ENCODE assay signal across 8 cellular contexts in the genomic region with DNA sequence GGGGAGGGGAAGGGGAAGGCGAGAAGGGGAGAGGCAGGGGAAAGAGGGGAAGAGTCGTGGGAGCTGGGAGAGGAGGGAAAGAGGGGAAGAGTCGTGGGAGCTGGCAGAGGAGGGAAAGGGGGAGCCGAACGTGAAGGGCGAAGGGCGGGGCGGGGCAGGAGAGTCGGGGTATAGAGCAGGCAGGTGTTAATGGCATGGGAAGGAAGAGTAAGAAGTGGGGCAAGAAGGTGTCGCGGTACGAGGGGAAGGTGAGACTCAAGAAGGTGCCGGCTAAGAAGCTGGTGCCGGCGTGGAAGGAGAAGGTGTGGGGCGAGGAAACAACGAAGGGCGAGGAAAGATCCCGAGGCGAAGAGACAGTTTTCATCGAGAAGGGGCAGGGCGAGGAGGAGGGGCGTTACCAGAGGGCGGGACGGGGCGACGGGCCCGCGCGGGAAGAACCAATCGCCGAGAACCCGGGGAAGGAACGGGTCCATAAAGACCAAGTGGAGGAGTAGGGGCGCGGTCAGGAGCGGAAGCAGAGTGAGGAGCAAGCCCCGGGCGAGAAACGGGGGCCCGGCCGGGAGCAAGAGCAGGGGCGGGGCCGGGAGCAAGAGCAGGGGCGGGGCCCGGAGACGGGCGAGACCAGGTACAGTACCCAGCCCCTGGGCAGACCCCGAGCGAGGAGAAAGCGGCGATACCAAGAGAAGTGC. TPM values are rescaled to one million over a fixed set of nuclear protein-coding genes. Genes with fewer than 3 reads are reported as not detected.
DNase-seq lines count a peak whose midpoint lies in the region; ATAC-seq and TF ChIP-seq lines count a peak whose summit lies in the region.

No MANE protein-coding gene starts in this region.

- peak overlapping the region; percentile 77 for H3K9ac ChIP-seq in MM.1S (ENCODE audit: low read length)

- H3K4me1 ChIP-seq in HAP-1, result peaks cover 25% of the 10 kb centered on the region
- no peaks in the 10 kb centered on the region; the same call in 1 of the 2 replicates for H3K4me1 ChIP-seq in MM.1S (ENCODE audit: low read length)

- peak overlapping the region; percentile 98 for H2AFZ ChIP-seq in MM.1S (ENCODE audit: low read length)

- H3K36me3 ChIP-seq in HAP-1 (replicated peaks) (peaks cover 5% of the 10 kb centered on the region), MM.1S (replicated peaks; ENCODE audit: insufficient read depth, low read length) (no peaks in the 10 kb centered on the region)

- peak overlapping the region; percentile 91 for H3K27ac Mint-ChIP-seq in neural crest cell (ENCODE audit: unreplicated experiment)
- H3K27ac Mint-ChIP-seq in stimulated activated naive CD8-positive, alpha-beta T cell treated with anti-CD3 and anti-CD28 coated beads, Interleukin-15, amount 100 ng/mL, for 72 hours, result peak overlapping the region; percentile 77 to 98

- no peaks in the 10 kb centered on the region for H3K36me3 Mint-ChIP-seq in neural crest cell (ENCODE audit: low read depth)

- in situ Hi-C loops in G401 (cut with HindIII; ENCODE audit: low sequenced_read_pairs), result no loop called here
- in situ Hi-C loops in HAP-1 (cut with MboI; ENCODE audit: low sequenced_read_pairs), result loop anchor here (10.0 kb wide), 1 partner anchor 441 kb away; no protein-coding TSS in a partner anchor

- peaks cover 13% of the 10 kb centered on the region for H3F3A ChIP-seq in MM.1S (ENCODE audit: insufficient read depth, low read length)

- TF ChIP-seq CTCF in MM.1S (IDR thresholded peaks at IDR 0.05; ENCODE audit: low read length) (no peak), fibroblast of villous mesenchyme (IDR thresholded peaks at IDR 0.05; ENCODE audit: insufficient read depth, low read depth, low read length) (no peak), neural crest cell (conservative IDR thresholded peaks at IDR 0.05) (no peak)

- peak overlapping the region; percentile 78 for H3K27ac ChIP-seq in MM.1S (ENCODE audit: low read length)

- DNase-seq in G401 (ENCODE audit: low spot score), result peak; percentile 94
- DNase-seq in HAP-1 (ENCODE audit: low spot score in 2 of 2), result peak; percentile 97 to 99
- DNase-seq in MM.1S, result peak; percentile 96
- DNase-seq in SHP77 treated with DMSO at 0.1 percent for 48 hours (lab: John Stamatoyannopoulos, UW), result peak; percentile 92
- DNase-seq in activated gamma-delta T cell (lab: John Stamatoyannopoulos, UW), result peak; percentile 79
- peak; percentile 96 for DNase-seq in fibroblast of villous mesenchyme (ENCODE audit: low read depth)
- DNase-seq in neural crest cell (ENCODE audit: low read depth, low spot score), result peak; percentile 89
- DNase-seq in stimulated activated naive CD8-positive, alpha-beta T cell treated with anti-CD3 and anti-CD28 coated beads, Interleukin-15, amount 100 ng/mL, for 72 hours, result peak; percentile 96 to 97

- H3K27me3 ChIP-seq in HAP-1 (ENCODE audit: low read depth), result no peaks in the 10 kb centered on the region
- H3K27me3 ChIP-seq in MM.1S (replicated peaks; ENCODE audit: insufficient read depth, low read length), result peaks cover 10% of the 10 kb centered on the region; the same call in 1 of the 2 replicates

- peak overlapping the region; percentile 92 for H3K4me3 Mint-ChIP-seq in neural crest cell
- peak overlapping the region; percentile 94 to 99 for H3K4me3 Mint-ChIP-seq in stimulated activated naive CD8-positive, alpha-beta T cell treated with anti-CD3 and anti-CD28 coated beads, Interleukin-15, amount 100 ng/mL, for 72 hours

- H3K4me3 ChIP-seq in HAP-1 (peak overlapping the region; percentile 49), MM.1S (ENCODE audit: low read length) (peak overlapping the region; percentile 96), fibroblast of villous mesenchyme (ENCODE audit: low read depth, low read length) (peak overlapping the region; percentile 95)

- peaks cover 17% of the 10 kb centered on the region for H3K4me1 Mint-ChIP-seq in neural crest cell
- peaks cover 26% of the 10 kb centered on the region for H3K4me1 Mint-ChIP-seq in stimulated activated naive CD8-positive, alpha-beta T cell treated with anti-CD3 and anti-CD28 coated beads, Interleukin-15, amount 100 ng/mL, for 72 hours

- ATAC-seq in stimulated activated naive CD8-positive, alpha-beta T cell treated with anti-CD3 and anti-CD28 coated beads, Interleukin-15, amount 100 ng/mL, for 72 hours, result peak; percentile 81

- H3K4me2 ChIP-seq in MM.1S (ENCODE audit: low read depth, low read length), result peak overlapping the region; percentile 95

- H3K9me2 ChIP-seq in MM.1S (replicated peaks; ENCODE audit: insufficient read depth, low read length), result no peaks in the 10 kb centered on the region

- H4K20me1 ChIP-seq in MM.1S (ENCODE audit: insufficient read depth, low read length), result no peaks in the 10 kb centered on the region

- no peaks in the 10 kb centered on the region for H3K27me3 Mint-ChIP-seq in neural crest cell (ENCODE audit: low read depth)
- no peaks in the 10 kb centered on the region for H3K27me3 Mint-ChIP-seq in stimulated activated naive CD8-positive, alpha-beta T cell treated with anti-CD3 and anti-CD28 coated beads, Interleukin-15, amount 100 ng/mL, for 72 hours

- H3K79me2 ChIP-seq in MM.1S (ENCODE audit: low read length), result no peaks in the 10 kb centered on the region

- H3K9me3 ChIP-seq in HAP-1, result no peaks in the 10 kb centered on the region
- H3K9me3 ChIP-seq in MM.1S (replicated peaks; ENCODE audit: insufficient read depth, low read length), result no peaks in the 10 kb centered on the region

- H3K9me3 Mint-ChIP-seq in neural crest cell, result no peaks in the 10 kb centered on the region
- no peaks in the 10 kb centered on the region for H3K9me3 Mint-ChIP-seq in stimulated activated naive CD8-positive, alpha-beta T cell treated with anti-CD3 and anti-CD28 coated beads, Interleukin-15, amount 100 ng/mL, for 72 hours

RNA-seq across cellular contexts. Expression of a gene that starts 0.5 kb away (rescaled TPM):
- 0.88 and 6.9 TPM in 2 replicates for total RNA-seq in G401 (2014; rRNA removed; shearing (Covaris generic))
- total RNA-seq in fibroblast of villous mesenchyme (1.3 and 1.7 TPM in 2 replicates), neural crest cell (5.0 and 6.0 TPM in 2 replicates)

RNA-seq across cellular contexts. Expression of a gene that starts 16.4 kb away (rescaled TPM):
- total RNA-seq in G401 (2014; rRNA removed; shearing (Covaris generic)), result 1.2 and 1.4 TPM in 2 replicates
- total RNA-seq in fibroblast of villous mesenchyme (8.6 and 9.3 TPM in 2 replicates), neural crest cell (not detected in 2 replicates)

RNA-seq across cellular contexts. Expression of a gene that starts 20.3 kb away (rescaled TPM):
- 114 TPM in 2 replicates for total RNA-seq in G401 (2014; rRNA removed; shearing (Covaris generic))
- 50.1 and 65.7 TPM in 2 replicates for total RNA-seq in fibroblast of villous mesenchyme
- 43.7 and 45.7 TPM in 2 replicates for total RNA-seq in neural crest cell

RNA-seq across cellular contexts. Expression of a gene that starts 32.0 kb away (rescaled TPM):
- total RNA-seq in G401 (2014; rRNA removed; shearing (Covaris generic)), result not detected in 2 replicates
- 1.3 and 3.2 TPM in 2 replicates for total RNA-seq in fibroblast of villous mesenchyme
- not detected in 2 replicates for total RNA-seq in neural crest cell

RNA-seq across cellular contexts. Expression of a gene that starts 38.3 kb away (rescaled TPM):
- 518 and 528 TPM in 2 replicates for total RNA-seq in G401 (2014; rRNA removed; shearing (Covaris generic))
- total RNA-seq in fibroblast of villous mesenchyme (277 and 299 TPM in 2 replicates), neural crest cell (186 and 190 TPM in 2 replicates)

Comparison
In these comparisons a context has a peak if more than half of its experiments do, and no peak if none do; other contexts are left out.
1. Peak in every context shown above with its lines: DNase-seq, ATAC-seq, H3K4me3 ChIP-seq and H3K27ac ChIP-seq.